11 cellular contexts compared by ENCODE assay signal in genomic region chr12:57815177-57816000, GRCh38. TPM values are rescaled to one million over a fixed set of nuclear protein-coding genes. Genes with fewer than 3 reads are reported as not detected.
DNase-seq lines count a peak whose midpoint lies in the region; FAIRE-seq and TF ChIP-seq lines count a peak whose summit lies in the region.
"Had no signal": no experiment of that assay in that cellular context is flagged by ENCODE, and none has a peak within 500 bp of the region (broad histone marks: within the 10 kb centered on the region; RNA-seq: fewer than 3 reads in every experiment).

No MANE protein-coding gene starts in this region.

- intact Hi-C loops in kidney (cut with DNase I): no loop called here

- DNase-seq in DMS53 (lab: John Stamatoyannopoulos, UW) (peak; percentile 99), NCI-H1105 (lab: John Stamatoyannopoulos, UW) (peak; percentile 56), SK-MEL-5 (ENCODE audit: low read depth, low spot score) (peak; percentile 40), islet precursor cell (peak; percentile 79), kidney (no peak), frontal cortex (ENCODE audit: low spot score in 2 of 2) (no peak), GDM1 (lab: John Stamatoyannopoulos, UW) (no peak)
- DNase-seq in activated CD4-positive, CD25-positive, alpha-beta regulatory T cell treated with anti-CD3 and anti-CD28 coated beads, Interleukin-2, amount 50 U/mL, for 72 hours: no peak
- DNase-seq: foreskin melanocyte, GF-D8 had no signal

- H3K4me3 ChIP-seq in kidney (ENCODE audit: low read length in 2 of 2): no peak overlapping the region
- H3K4me3 ChIP-seq: testis had no signal

- no peaks in the 10 kb centered on the region for H3K9me3 ChIP-seq in kidney (ENCODE audit: control insufficient read depth in 1 of 2, low read length in 2 of 2)
- H3K9me3 ChIP-seq: testis had no signal

- H3K9ac ChIP-seq in kidney (ENCODE audit: low read length in 2 of 2): no peak overlapping the region

- in situ Hi-C loops in SK-MEL-5 (cut with HindIII; ENCODE audit: low pct_unique_long_range_greater_than_20kb, low sequenced_read_pairs): no loop called here

- no peak for TF ChIP-seq CTCF in kidney (IDR thresholded peaks at IDR 0.05; ENCODE audit: borderline replicate concordance, extremely low read depth, insufficient read depth)

- no peak overlapping the region for H3K27ac ChIP-seq in kidney (ENCODE audit: low read depth in 2 of 2, low read length in 2 of 2)

- peaks cover 16% of the 10 kb centered on the region in 2 donors for H3K4me1 ChIP-seq in kidney (ENCODE audit: control insufficient read depth in 1 of 2, insufficient read depth in 1 of 2, low read depth in 1 of 2, low read length in 2 of 2)

- H3K36me3 ChIP-seq in kidney (ENCODE audit: control insufficient read depth in 1 of 2, insufficient read depth in 2 of 2, low read length in 2 of 2): peaks cover 3 to 28% of the 10 kb centered on the region in 2 donors

- FAIRE-seq in kidney (lab: Jason Lieb, UNC) (no peak), frontal cortex (lab: Jason Lieb, UNC) (no peak)

RNA-seq across cellular contexts. Expression of gene AVIL, which starts 3.1 kb away (rescaled TPM):
- total RNA-seq in SK-MEL-5 (2014; rRNA removed; shearing (Covaris generic)): 0.75 and 0.77 TPM in 2 replicates
- polyA plus RNA-seq in SK-MEL-5 (2015; cell fraction: cytosol; rRNA removed): 0.05 and 0.14 TPM in 2 replicates
- polyA plus RNA-seq in SK-MEL-5 (2015; cell fraction: nucleus; rRNA removed): 6.0 and 9.3 TPM in 2 replicates
- total RNA-seq in kidney (7.7 TPM), frontal cortex (1.6 TPM)
- 4.1 TPM for polyA plus RNA-seq in kidney (ENCODE audit: insufficient read depth, low read depth, low replicate concordance)

RNA-seq across cellular contexts. Expression of gene CTDSP2, which starts 31.1 kb away (rescaled TPM):
- 27.8 and 29.6 TPM in 2 replicates for total RNA-seq in SK-MEL-5 (2014; rRNA removed; shearing (Covaris generic))
- 83.6 and 95.1 TPM in 2 replicates for polyA plus RNA-seq in SK-MEL-5 (2015; cell fraction: cytosol; rRNA removed)
- 69.2 and 87.3 TPM in 2 replicates for polyA plus RNA-seq in SK-MEL-5 (2015; cell fraction: nucleus; rRNA removed)
- total RNA-seq in kidney (198 TPM), frontal cortex (14.7 TPM)
- polyA plus RNA-seq in kidney (ENCODE audit: insufficient read depth, low read depth, low replicate concordance): 46.0 TPM

RNA-seq across cellular contexts. Expression of gene TSFM, which starts 32.8 kb away (rescaled TPM):
- 77.3 and 80.2 TPM in 2 replicates for total RNA-seq in SK-MEL-5 (2014; rRNA removed; shearing (Covaris generic))
- 47.8 and 51.9 TPM in 2 replicates for polyA plus RNA-seq in SK-MEL-5 (2015; cell fraction: cytosol; rRNA removed)
- polyA plus RNA-seq in SK-MEL-5 (2015; cell fraction: nucleus; rRNA removed): 16.9 and 26.7 TPM in 2 replicates
- 32.8 TPM for total RNA-seq in kidney
- 84.6 TPM for polyA plus RNA-seq in kidney (ENCODE audit: insufficient read depth, low read depth, low replicate concordance)
- total RNA-seq in frontal cortex: 30.2 TPM

RNA-seq across cellular contexts. Expression of gene EEF1AKMT3, which starts 43.0 kb away (rescaled TPM):
- total RNA-seq in SK-MEL-5 (2014; rRNA removed; shearing (Covaris generic)): 4.0 and 6.3 TPM in 2 replicates
- polyA plus RNA-seq in SK-MEL-5 (2015; cell fraction: cytosol; rRNA removed): 8.2 and 13.2 TPM in 2 replicates
- 13.8 and 15.9 TPM in 2 replicates for polyA plus RNA-seq in SK-MEL-5 (2015; cell fraction: nucleus; rRNA removed)
- total RNA-seq in kidney (10.4 TPM), frontal cortex (1.2 TPM)
- polyA plus RNA-seq in kidney (ENCODE audit: insufficient read depth, low read depth, low replicate concordance): 15.3 TPM

RNA-seq across cellular contexts. Expression of gene METTL1, which starts 43.5 kb away (rescaled TPM):
- total RNA-seq in SK-MEL-5 (2014; rRNA removed; shearing (Covaris generic)): 9.7 and 13.4 TPM in 2 replicates
- polyA plus RNA-seq in SK-MEL-5 (2015; cell fraction: cytosol; rRNA removed): 20.7 and 26.5 TPM in 2 replicates
- 64.2 and 67.4 TPM in 2 replicates for polyA plus RNA-seq in SK-MEL-5 (2015; cell fraction: nucleus; rRNA removed)
- total RNA-seq in kidney: 23.4 TPM
- polyA plus RNA-seq in kidney (ENCODE audit: insufficient read depth, low read depth, low replicate concordance): 69.4 TPM
- total RNA-seq in frontal cortex: 1.2 TPM

Comparison
In these comparisons a context has a peak if more than half of its experiments do, and no peak if none do; other contexts are left out.
1. DNase-seq: peak in DMS53 (single experiment), NCI-H1105 (single experiment), SK-MEL-5 (single experiment) and islet precursor cell (single experiment); none in activated CD4-positive, CD25-positive, alpha-beta regulatory T cell treated with anti-CD3 and anti-CD28 coated beads, Interleukin-2, amount 50 U/mL, for 72 hours (single experiment), kidney (single experiment), frontal cortex (0 of 2) and GDM1 (single experiment).